12 cellular contexts compared by ENCODE assay signal in genomic region chr9:137371521-137371941, GRCh38.
"Had no signal": no experiment of that assay in that cellular context is flagged by ENCODE, and none has a peak within 500 bp of the region (broad histone marks: within the 10 kb centered on the region; RNA-seq: fewer than 3 reads in every experiment).

No MANE protein-coding gene starts in this region.

- H3K4me3 ChIP-seq: colonic mucosa, heart left ventricle, prostate gland, tibial nerve had no signal

- H3K9me3 Mint-ChIP-seq: activated naive CD8-positive, alpha-beta T cell treated with anti-CD3 and anti-CD28 coated beads, Interleukin-2, amount 50 U/mL, for 24 hours; activated T-cell treated with anti-CD3 and anti-CD28 coated beads, Interleukin-2, amount 50 U/mL, for 72 hours had no signal

- H3K27me3 Mint-ChIP-seq: activated CD4-positive, alpha-beta memory T cell treated with anti-CD3 and anti-CD28 coated beads, Interleukin-2, amount 10 ng/mL, durations not matched to agents 7 days and 5 days; activated naive CD8-positive, alpha-beta T cell treated with anti-CD3 and anti-CD28 coated beads, Interleukin-2, amount 50 U/mL, for 24 hours had no signal

- H3K4me1 Mint-ChIP-seq: activated CD4-positive, alpha-beta memory T cell treated with anti-CD3 and anti-CD28 coated beads, Interleukin-2, amount 10 ng/mL, durations not matched to agents 7 days and 5 days; activated naive CD8-positive, alpha-beta T cell treated with anti-CD3 and anti-CD28 coated beads, Interleukin-2, amount 50 U/mL, for 24 hours had no signal

- H3K9me3 ChIP-seq: colonic mucosa, prostate gland, tibial nerve had no signal

- H3K4me3 Mint-ChIP-seq: activated CD4-positive, alpha-beta memory T cell treated with anti-CD3 and anti-CD28 coated beads, Interleukin-2, amount 10 ng/mL, durations not matched to agents 7 days and 5 days; activated naive CD8-positive, alpha-beta T cell treated with anti-CD3 and anti-CD28 coated beads, Interleukin-2, amount 50 U/mL, for 24 hours; activated T-cell treated with anti-CD3 and anti-CD28 coated beads, Interleukin-2, amount 50 U/mL, for 72 hours had no signal

- ATAC-seq: activated naive CD8-positive, alpha-beta T cell treated with anti-CD3 and anti-CD28 coated beads, Interleukin-2, amount 50 U/mL, for 24 hours; activated T-cell treated with anti-CD3 and anti-CD28 coated beads, Interleukin-2, amount 50 U/mL, for 72 hours; heart left ventricle had no signal

- H3K27ac ChIP-seq: colonic mucosa, heart left ventricle, prostate gland had no signal

- H3K27me3 ChIP-seq: colonic mucosa, heart left ventricle, tibial nerve had no signal

- DNase-seq: activated CD4-positive, alpha-beta memory T cell treated with anti-CD3 and anti-CD28 coated beads, Interleukin-2, amount 10 ng/mL, durations not matched to agents 7 days and 5 days; activated CD4-positive, alpha-beta T cell treated with anti-CD3 and anti-CD28 coated beads for 1 hour; activated naive CD4-positive, alpha-beta T cell treated with Interleukin-2 at 50 U/mL for 16 hours; activated naive CD8-positive, alpha-beta T cell treated with anti-CD3 and anti-CD28 coated beads, Interleukin-2, amount 50 U/mL, for 24 hours; activated T-cell treated with anti-CD3 and anti-CD28 coated beads, Interleukin-2, amount 50 U/mL, for 72 hours; colonic mucosa; effector CD4-positive, alpha-beta T cell; stimulated activated CD4-positive, alpha-beta T cell treated with anti-CD3 and anti-CD28 coated beads, Interleukin-4, amount 100 ng/mL, for 4 hours; T-helper 9 cell had no signal

- H3K4me1 ChIP-seq: colonic mucosa, prostate gland had no signal

- H3K27ac Mint-ChIP-seq: activated CD4-positive, alpha-beta memory T cell treated with anti-CD3 and anti-CD28 coated beads, Interleukin-2, amount 10 ng/mL, durations not matched to agents 7 days and 5 days; activated naive CD8-positive, alpha-beta T cell treated with anti-CD3 and anti-CD28 coated beads, Interleukin-2, amount 50 U/mL, for 24 hours; activated T-cell treated with anti-CD3 and anti-CD28 coated beads, Interleukin-2, amount 50 U/mL, for 72 hours had no signal

- H3K36me3 ChIP-seq: colonic mucosa, prostate gland had no signal
